28 cellular contexts compared by ENCODE assay signal in the genomic region with DNA sequence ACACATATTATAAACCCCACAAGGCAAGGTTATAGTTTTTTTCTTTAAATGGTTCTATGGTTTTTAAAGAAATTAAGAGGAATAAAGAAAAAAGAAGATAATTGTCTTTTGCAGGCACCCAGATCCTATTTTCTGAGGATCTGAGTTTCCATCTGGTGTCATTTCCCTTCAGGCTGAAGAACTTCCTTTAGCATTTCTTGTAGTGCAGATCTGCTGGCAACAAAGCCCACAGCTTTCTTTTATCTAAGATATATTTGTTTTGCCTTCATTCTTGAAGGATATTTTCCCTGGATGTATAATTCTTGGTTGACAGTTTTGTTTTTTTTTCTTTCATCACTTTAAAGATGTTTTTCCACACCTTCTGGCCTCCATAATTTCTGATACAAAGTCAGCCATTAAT.
"Had no signal": no experiment of that assay in that cellular context is flagged by ENCODE, and none has a peak within 500 bp of the region (broad histone marks: within the 10 kb centered on the region; RNA-seq: fewer than 3 reads in every experiment).

No MANE protein-coding gene starts in this region.

- H3K4me1 ChIP-seq: gastroesophageal sphincter, pancreas, right atrium auricular region, transverse colon, upper lobe of right lung, uterus had no signal

- H3K9me3 Mint-ChIP-seq: neural crest cell had no signal

- H3K36me3 Mint-ChIP-seq: natural killer cell had no signal

- DNase-seq: effector CD8-positive, alpha-beta T cell; endodermal cell; foreskin fibroblast; heart left ventricle; kidney; natural killer cell; pancreas; stimulated activated CD4-positive, alpha-beta T cell treated with anti-CD3 and anti-CD28 coated beads, Interleukin-12 subunit alpha, Interleukin-12 subunit beta, amount 100 ng/mL, for 4 hours; stimulated activated CD4-positive, alpha-beta T cell treated with anti-CD3 and anti-CD28 coated beads, Interleukin-1b, Interleukin-23, amount 100 ng/mL, for 48 hours; stimulated activated CD4-positive, alpha-beta T cell treated with anti-CD3 and anti-CD28 coated beads, Interleukin-4, amount 100 ng/mL, for 1 hour; stimulated activated CD8-positive, alpha-beta memory T cell treated with anti-CD3 and anti-CD28 coated beads, Interleukin-4, amount 100 ng/mL, for 48 hours; stimulated activated naive CD4-positive, alpha-beta T cell; stimulated activated naive CD8-positive, alpha-beta T cell treated with anti-CD3 and anti-CD28 coated beads, Interleukin-15, amount 100 ng/mL, for 72 hours; transverse colon; upper lobe of right lung had no signal

- H3K4me3 ChIP-seq: gastroesophageal sphincter, heart left ventricle, hepatocyte, lung, pancreas, right atrium auricular region, smooth muscle cell, suprapubic skin, transverse colon, upper lobe of right lung, uterus had no signal

- ATAC-seq: gastroesophageal sphincter; heart left ventricle; left lobe of liver; natural killer cell; pancreas; sciatic nerve; stimulated activated naive CD8-positive, alpha-beta T cell treated with anti-CD3 and anti-CD28 coated beads, Interleukin-15, amount 100 ng/mL, for 72 hours; upper lobe of right lung had no signal

- H3K9me3 ChIP-seq: neutrophil, pancreas, suprapubic skin, transverse colon, upper lobe of right lung, uterus had no signal

- H3K27ac ChIP-seq: gastroesophageal sphincter, heart left ventricle, hepatocyte, neutrophil, pancreas, right atrium auricular region, suprapubic skin, transverse colon, upper lobe of right lung, uterus had no signal

- H3K27ac Mint-ChIP-seq: endodermal cell; memory B cell; natural killer cell; stimulated activated naive CD8-positive, alpha-beta T cell treated with anti-CD3 and anti-CD28 coated beads, Interleukin-15, amount 100 ng/mL, for 72 hours had no signal

- H3K4me3 Mint-ChIP-seq: endodermal cell; memory B cell; natural killer cell; neural crest cell; stimulated activated naive CD8-positive, alpha-beta T cell treated with anti-CD3 and anti-CD28 coated beads, Interleukin-15, amount 100 ng/mL, for 72 hours had no signal

- FAIRE-seq: colon, kidney, pancreas had no signal

- H3K27me3 ChIP-seq: gastroesophageal sphincter, hepatocyte, pancreas, right atrium auricular region, suprapubic skin, transverse colon, upper lobe of right lung, uterus had no signal

- H3K36me3 ChIP-seq: gastroesophageal sphincter, heart left ventricle, neutrophil, pancreas, right atrium auricular region, suprapubic skin, transverse colon, upper lobe of right lung, uterus had no signal

- H3K79me2 ChIP-seq: hepatocyte had no signal

- H2AFZ ChIP-seq: hepatocyte had no signal

- H3K4me2 ChIP-seq: hepatocyte, smooth muscle cell had no signal
